10 cellular contexts compared by ENCODE assay signal in the genomic region with DNA sequence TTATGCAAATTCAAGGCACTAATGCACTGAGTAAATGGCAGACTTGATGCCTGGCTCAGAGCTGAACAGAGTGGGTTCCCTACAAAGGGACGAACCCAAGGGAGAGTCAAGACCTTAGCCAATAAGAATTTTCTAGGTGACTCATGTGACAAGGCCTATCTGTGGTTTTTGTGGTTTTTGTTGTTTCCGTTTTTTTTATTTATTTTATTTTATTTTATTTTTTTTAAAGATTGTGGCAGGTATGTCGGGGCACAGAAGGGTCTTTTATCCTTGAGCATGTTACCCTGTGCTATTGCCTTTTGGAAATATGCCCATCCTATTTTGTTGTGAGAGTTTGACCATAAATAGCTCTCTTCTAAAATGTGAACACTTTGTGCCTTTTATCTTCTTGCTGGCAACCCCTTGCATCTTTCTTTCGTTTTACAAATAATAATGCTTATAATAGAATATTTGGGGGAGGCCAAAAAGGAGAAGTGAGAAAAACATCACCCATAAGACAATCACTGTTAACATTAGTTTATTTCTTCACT.
DNase-seq lines count a peak whose midpoint lies in the region; ATAC-seq and TF ChIP-seq lines count a peak whose summit lies in the region.
"Had no signal": no experiment of that assay in that cellular context is flagged by ENCODE, and none has a peak within 500 bp of the region (broad histone marks: within the 10 kb centered on the region; RNA-seq: fewer than 3 reads in every experiment).

No MANE protein-coding gene starts in this region.

- H3K9me3 ChIP-seq in thyroid gland: no peaks in the 10 kb centered on the region

- 87 to 93% methylated on average over 4 of the region's 4 CpGs for WGBS in thyroid gland, 2 donors

- no peak for TF ChIP-seq POLR2A in thyroid gland (IDR thresholded peaks at IDR 0.05)

- intact Hi-C loops in thyroid gland (cut with DNase I): no loop called here

- H3K36me3 ChIP-seq in thyroid gland: no peaks in the 10 kb centered on the region

- peak; percentile 55 for DNase-seq in GM10266 (ENCODE audit: extremely low spot score)
- no peak for DNase-seq in MV-4-11 (lab: John Stamatoyannopoulos, UW)
- DNase-seq in NCI-H187 treated with DMSO at 0.1 percent for 48 hours (lab: John Stamatoyannopoulos, UW): no peak
- no peak for DNase-seq in thyroid gland
- no peak for DNase-seq in SHP77 (lab: John Stamatoyannopoulos, UW)
- DNase-seq: activated CD4-positive, alpha-beta T cell treated with anti-CD3 and anti-CD28 coated beads for 36 hours; AML-193 had no signal

- no peak for TF ChIP-seq CTCF in GM10266 (IDR thresholded peaks at IDR 0.05; ENCODE audit: control insufficient read depth, insufficient read depth, low read depth, missing control alignments)
- TF ChIP-seq CTCF in thyroid gland (IDR thresholded peaks at IDR 0.05): no peak

- no peaks in the 10 kb centered on the region for H3K27me3 ChIP-seq in thyroid gland

- no peak overlapping the region for H3K27ac ChIP-seq in thyroid gland

- ATAC-seq in GM19372 (IDR thresholded peaks at IDR 0.05; ENCODE audit: low read depth, unreplicated experiment) (peak; percentile 96), HG02870 (IDR thresholded peaks at IDR 0.05; ENCODE audit: unreplicated experiment) (peak; percentile 98), HG03575 (IDR thresholded peaks at IDR 0.05; ENCODE audit: extremely low read depth, insufficient number of reproducible peaks, low FRiP score, unreplicated experiment) (peak; percentile 96)
- ATAC-seq: activated CD4-positive, alpha-beta T cell treated with anti-CD3 and anti-CD28 coated beads for 36 hours had no signal

- H3K4me1 ChIP-seq in thyroid gland: peaks cover 0 to 10% of the 10 kb centered on the region in 2 donors

- H3K4me3 ChIP-seq in thyroid gland (replicated peaks in 1 of 3): no peak overlapping the region
